9 cellular contexts compared by ENCODE assay signal in genomic region chr22:26825960-26826359, GRCh38.
"Had no signal": no experiment of that assay in that cellular context is flagged by ENCODE, and none has a peak within 500 bp of the region (broad histone marks: within the 10 kb centered on the region; RNA-seq: fewer than 3 reads in every experiment).

No MANE protein-coding gene starts in this region.

- H3K4me1 ChIP-seq: HAP-1 had no signal

- H3K9me3 Mint-ChIP-seq: HFFc6, IgD-negative memory B cell had no signal

- H3K27ac ChIP-seq: GM23248, HL-60 had no signal

- ATAC-seq: HCT116, HepG2 had no signal

- H3K27ac Mint-ChIP-seq: HFFc6 had no signal

- DNase-seq: GOT3, H7, HFFc6 had no signal

- H3K9ac ChIP-seq: GM23248 had no signal

- H3K36me3 ChIP-seq: HAP-1 had no signal

- H3K4me3 ChIP-seq: GM23248, HAP-1 had no signal

- H3K9me3 ChIP-seq: HAP-1 had no signal

- H2AFZ ChIP-seq: GM23248 had no signal

- H3K4me3 Mint-ChIP-seq: HFFc6, IgD-negative memory B cell had no signal
